Comparison of ENCODE assay signal across 29 cellular contexts in the genomic region with DNA sequence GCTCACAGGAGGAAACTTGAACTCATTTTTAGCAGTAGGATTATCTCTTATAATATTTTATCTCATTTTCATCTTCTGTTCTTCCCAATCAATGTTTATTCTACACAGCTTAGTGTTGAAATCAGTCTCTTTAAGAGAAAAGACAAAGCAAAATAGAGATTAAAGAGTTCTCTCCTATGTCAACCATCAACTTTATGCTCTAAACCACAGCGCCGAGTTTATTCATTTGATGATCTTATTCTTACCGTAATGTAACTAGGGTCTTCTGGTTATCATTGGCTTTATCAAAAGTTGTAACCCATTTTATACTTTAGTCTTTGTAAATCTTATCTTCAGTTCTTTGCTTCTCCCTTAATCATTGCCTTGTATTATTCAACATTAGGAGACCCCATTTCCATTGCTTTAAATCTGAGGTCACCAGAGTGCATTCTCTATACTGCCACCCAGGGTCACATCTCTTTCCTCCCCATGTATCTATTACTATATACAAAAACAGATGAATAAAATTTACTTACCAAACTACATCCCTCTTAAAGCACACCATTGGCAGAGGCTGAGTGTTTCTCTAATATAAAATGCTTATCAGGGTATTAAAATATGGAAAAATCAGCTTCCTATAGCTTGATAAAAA. TPM values are rescaled to one million over a fixed set of nuclear protein-coding genes. Genes with fewer than 3 reads are reported as not detected.
"Had no signal": no experiment of that assay in that cellular context is flagged by ENCODE, and none has a peak within 500 bp of the region (broad histone marks: within the 10 kb centered on the region; RNA-seq: fewer than 3 reads in every experiment).

No MANE protein-coding gene starts in this region.

- DNase-seq: activated CD4-positive, alpha-beta memory T cell treated with anti-CD3 and anti-CD28 coated beads for 36 hours; activated CD4-positive, alpha-beta T cell treated with anti-CD3 and anti-CD28 coated beads, Interleukin-2, amount 10 ng/mL, durations not matched to agents 7 days and 5 days; activated CD4-positive, CD25-positive, alpha-beta regulatory T cell treated with anti-CD3 and anti-CD28 coated beads, Interleukin-2, amount 50 U/mL, for 72 hours; activated CD8-positive, alpha-beta memory T cell treated with anti-CD3 and anti-CD28 coated beads, Interleukin-2, amount 50 U/mL, for 4 hours; activated gamma-delta T cell; activated naive CD4-positive, alpha-beta T cell treated with anti-CD3 and anti-CD28 coated beads, Interleukin-2, amount 50 U/mL, for 16 hours; activated T-cell treated with anti-CD3 and anti-CD28 coated beads, Interleukin-2, amount 50 U/mL, for 4 hours; adrenal gland; anterior cingulate cortex; MG63; MV-4-11; NCI-H1092 treated with DMSO at 0.1 percent for 48 hours; NCI-H1436; NCI-H1694 treated with DMSO at 0.1 percent for 48 hours; NCI-H2029 treated with DMSO at 0.1 percent for 48 hours; NCI-H345; NCI-H510A; NCI-H526 treated with DMSO at 0.1 percent for 48 hours; NK-92 treated with Interleukin-12 subunit alpha and Interleukin-12 subunit beta, amount 100 ng/mL, for 24 hours; OCI-M1; Right ventricle myocardium superior; SJCRH30; T-helper 17 cell; T-helper 9 cell had no signal

- H3K4me3 ChIP-seq: adrenal gland, MG63, SJCRH30 had no signal

- H3K4me1 ChIP-seq: adrenal gland, SJCRH30 had no signal

- H3K9me3 ChIP-seq: adrenal gland, MG63, SJCRH30 had no signal

- H3K27ac ChIP-seq: adrenal gland, RWPE1, SJCRH30 had no signal

- H3K4me3 Mint-ChIP-seq: activated CD4-positive, alpha-beta memory T cell treated with anti-CD3 and anti-CD28 coated beads for 36 hours; activated CD4-positive, alpha-beta T cell treated with anti-CD3 and anti-CD28 coated beads, Interleukin-2, amount 10 ng/mL, durations not matched to agents 7 days and 5 days; activated T-cell treated with anti-CD3 and anti-CD28 coated beads, Interleukin-2, amount 50 U/mL, for 4 hours; activated T-helper 17 cell treated with anti-CD3 and anti-CD28 coated beads, Interleukin-2, amount 50 U/mL, for 72 hours; T-helper 17 cell; WTC11 had no signal

- H3K36me3 ChIP-seq: adrenal gland, MG63, SJCRH30 had no signal

- ATAC-seq: activated T-cell treated with anti-CD3 and anti-CD28 coated beads, Interleukin-2, amount 50 U/mL, for 4 hours; activated T-helper 17 cell treated with anti-CD3 and anti-CD28 coated beads, Interleukin-2, amount 50 U/mL, for 72 hours; Panc1; T-helper 17 cell; WTC11 had no signal

- H3K27me3 Mint-ChIP-seq: activated CD4-positive, alpha-beta memory T cell treated with anti-CD3 and anti-CD28 coated beads for 36 hours; activated CD4-positive, alpha-beta T cell treated with anti-CD3 and anti-CD28 coated beads, Interleukin-2, amount 10 ng/mL, durations not matched to agents 7 days and 5 days; activated T-helper 17 cell treated with anti-CD3 and anti-CD28 coated beads, Interleukin-2, amount 50 U/mL, for 72 hours; T-helper 17 cell had no signal

- H3K27ac Mint-ChIP-seq: activated CD4-positive, alpha-beta memory T cell treated with anti-CD3 and anti-CD28 coated beads for 36 hours; activated CD4-positive, alpha-beta T cell treated with anti-CD3 and anti-CD28 coated beads, Interleukin-2, amount 10 ng/mL, durations not matched to agents 7 days and 5 days; activated T-helper 17 cell treated with anti-CD3 and anti-CD28 coated beads, Interleukin-2, amount 50 U/mL, for 72 hours; T-helper 17 cell; WTC11 had no signal

- H3K27me3 ChIP-seq: adrenal gland, MG63, SJCRH30 had no signal

RNA-seq across cellular contexts. Expression of a gene that starts 22.8 kb away (rescaled TPM):
- total RNA-seq: cardiac septum, Right ventricle myocardium superior, SJCRH30 had no signal
